In the genomic region with DNA sequence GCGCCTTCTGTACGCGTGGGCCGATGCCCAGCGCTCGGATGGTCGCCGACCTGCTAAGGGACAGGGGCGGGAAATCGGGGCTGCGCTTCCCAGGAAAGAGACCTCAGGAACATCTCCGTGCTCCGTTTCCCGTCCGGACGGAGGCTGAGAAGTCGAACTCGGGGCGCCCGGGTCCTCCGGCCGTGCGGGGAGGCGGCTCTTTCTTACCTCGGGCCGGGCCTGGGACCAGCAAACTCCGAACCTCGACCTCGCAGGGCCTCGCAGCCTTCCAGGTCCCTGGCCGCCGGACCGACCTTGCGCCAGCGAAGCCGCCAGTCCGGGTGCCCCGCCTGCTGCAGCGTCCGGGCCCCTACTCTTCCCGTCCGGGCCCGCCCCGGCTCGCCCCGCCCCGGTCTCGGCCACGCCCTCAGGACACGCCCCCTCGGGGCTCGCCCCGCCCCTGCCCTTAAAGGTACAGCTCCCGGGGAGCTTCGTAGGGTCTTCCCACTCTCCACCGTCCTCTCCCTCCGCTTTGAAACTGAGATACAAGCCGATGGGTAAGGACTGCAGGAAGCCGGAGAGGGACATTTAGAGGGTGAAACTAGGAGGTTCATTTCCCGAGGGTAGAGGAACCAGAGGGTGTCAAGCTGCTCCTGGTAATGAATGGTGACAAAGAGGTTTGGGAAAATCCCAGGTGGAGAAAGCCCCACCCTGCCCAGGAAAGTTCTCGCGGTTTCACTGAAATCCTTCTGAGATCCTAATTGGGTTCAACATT, we compare ENCODE assay signal across 8 cellular contexts.
A peak's percentile ranks its signal among the peaks of the same experiment; 100 is the strongest.
DNase-seq lines count a peak whose midpoint lies in the region; ATAC-seq and TF ChIP-seq lines count a peak whose summit lies in the region.

SLC8B1 (minus strand) TSS at position 324 of the 754 bp plus-strand sequence. CDS start 2,231 bp downstream, outside the sequence.

- H3K27ac Mint-ChIP-seq in nephron, result no peak within 1 kb of the TSS

- DNase-seq in DMS53 treated with DMSO at 0.1 percent for 48 hours (lab: John Stamatoyannopoulos, UW; ENCODE audit: unreplicated experiment), result peak; percentile 59
- DNase-seq in HuH-7.5 (ENCODE audit: low spot score), result peak; percentile 77
- DNase-seq in RWPE1 (ENCODE audit: low spot score), result peak; percentile 92
- DNase-seq in activated T-helper 9 cell treated with anti-CD3 and anti-CD28 coated beads, Interleukin-2, amount 50 U/mL, for 16 hours (ENCODE audit: low read depth), result peak; percentile 84
- peak; percentile 74 for DNase-seq in fibroblast of pulmonary artery (ENCODE audit: low read depth)
- peak; percentile 75 for DNase-seq in stimulated activated naive CD4-positive, alpha-beta T cell treated with Interleukin-2 at 50 U/mL for 16 hours (lab: John Stamatoyannopoulos, UW)

- ATAC-seq in GM21447 (IDR thresholded peaks at IDR 0.05; ENCODE audit: unreplicated experiment), result peak; percentile 88

- peak within 1 kb of the TSS; percentile 89 to 92 (median 91) for H3K4me3 Mint-ChIP-seq in nephron

- peaks cover 33% of the 10 kb centered on the region for H3K27me3 Mint-ChIP-seq in nephron (ENCODE audit: low read depth)

- CTCF ChIA-PET in RWPE1 (lab: Yijun Ruan, JAX), result interaction anchor here (0.7 kb wide), 1 partner anchor 63 kb away, joined by 3 read pairs; no protein-coding TSS in a partner anchor

- POLR2A ChIA-PET in RWPE1 (lab: Yijun Ruan, JAX; ENCODE audit: low non-redundant PET), result interaction anchor here (0.5 to 0.9 kb wide), 4 partner anchors 24 to 164 kb away, joined by 3 to 8 read pairs (median 4); partner anchors contain the start of gene PLBD2

- TF ChIP-seq CTCF in RWPE1 (conservative IDR thresholded peaks at IDR 0.05; ENCODE audit: low read depth) (no peak), fibroblast of pulmonary artery (IDR thresholded peaks at IDR 0.05; ENCODE audit: low read length, missing control alignments) (no peak), nephron (IDR thresholded peaks at IDR 0.05; ENCODE audit: unreplicated experiment in 3 of 3) (no peak)

- H3K9me3 Mint-ChIP-seq in nephron, result no peaks in the 10 kb centered on the region

- peak within 1 kb of the TSS; percentile 51 for H3K27ac ChIP-seq in RWPE1

- H3K4me3 ChIP-seq in fibroblast of pulmonary artery (replicated peaks; ENCODE audit: low read depth, low read length), result peak within 1 kb of the TSS; percentile 72

- H3K4me1 Mint-ChIP-seq in nephron, result peaks cover 5% of the 10 kb centered on the region

- H3K36me3 Mint-ChIP-seq in nephron (ENCODE audit: low read depth), result peaks cover 8% of the 10 kb centered on the region

Comparison
In these comparisons a context has a peak if more than half of its experiments do, and no peak if none do; other contexts are left out.
1. Peak in every context shown above with its lines: DNase-seq, ATAC-seq, H3K4me3 ChIP-seq and H3K27ac ChIP-seq.